1 cellular context compared by ENCODE assay signal in genomic region chr7:28748346-28748745, GRCh38.
TF ChIP-seq lines count a peak whose summit lies in the region.

No MANE protein-coding gene starts in this region.

TF ChIP-seq in SK-N-SH treated with all-trans-retinoic acid at 6 μM for 48 hours, 23 proteins besides CTCF, POLR2A, EP300 and RAD21 (continued from another document):
- TF ChIP-seq CSRNP3 (CRISPR knock-in tag; IDR thresholded peaks at IDR 0.05) (no peak), GLIS3 (CRISPR knock-in tag; IDR thresholded peaks at IDR 0.05) (no peak), ZNF70 (CRISPR knock-in tag; IDR thresholded peaks at IDR 0.05) (no peak), RARB (CRISPR knock-in tag; IDR thresholded peaks at IDR 0.05) (no peak), ISL1 (CRISPR knock-in tag; IDR thresholded peaks at IDR 0.05) (no peak), BACH2 (CRISPR knock-in tag; IDR thresholded peaks at IDR 0.05; ENCODE audit: borderline replicate concordance) (no peak)
